In the genomic region with DNA sequence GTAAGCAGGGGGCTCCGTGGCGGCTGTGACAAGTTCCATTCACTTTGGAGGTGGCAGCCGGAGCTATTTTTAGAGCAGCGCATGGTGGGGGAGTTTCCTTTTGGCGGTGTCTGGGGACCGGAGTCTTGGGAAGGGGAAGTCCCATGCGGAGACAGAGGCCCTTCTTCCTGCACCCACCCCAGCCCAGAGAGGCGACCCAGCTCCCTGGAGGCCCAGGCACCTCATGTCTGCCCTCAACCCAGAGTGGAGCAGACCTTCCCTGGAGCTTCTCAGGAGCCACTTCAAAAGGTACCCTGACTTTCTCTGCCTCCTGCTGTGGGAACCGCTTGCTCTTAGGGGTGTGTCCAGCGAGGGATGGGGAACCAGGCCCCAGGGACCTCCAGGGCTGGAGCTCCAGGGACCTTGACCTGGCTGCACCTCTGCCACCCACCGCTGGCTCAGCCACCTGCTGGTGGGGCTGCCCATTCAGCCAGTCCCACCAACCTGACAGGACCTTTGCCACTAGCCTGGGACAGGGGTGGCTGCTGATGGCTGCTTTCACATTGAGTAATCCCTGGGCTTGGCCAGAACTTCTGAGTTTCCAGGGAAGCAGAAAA, we compare ENCODE assay signal across 1 cellular context.
TF ChIP-seq lines count a peak whose summit lies in the region.

No MANE protein-coding gene starts in this region.

TF ChIP-seq in SK-N-SH, 30 proteins besides CTCF, POLR2A, EP300 and RAD21 (continued from another document):
- no peak for TF ChIP-seq NFIC (IDR thresholded peaks at IDR 0.05; ENCODE audit: borderline replicate concordance)
TF ChIP-seq in SK-N-SH: peak in this region for 0.
